24 cellular contexts compared by ENCODE assay signal in the genomic region with DNA sequence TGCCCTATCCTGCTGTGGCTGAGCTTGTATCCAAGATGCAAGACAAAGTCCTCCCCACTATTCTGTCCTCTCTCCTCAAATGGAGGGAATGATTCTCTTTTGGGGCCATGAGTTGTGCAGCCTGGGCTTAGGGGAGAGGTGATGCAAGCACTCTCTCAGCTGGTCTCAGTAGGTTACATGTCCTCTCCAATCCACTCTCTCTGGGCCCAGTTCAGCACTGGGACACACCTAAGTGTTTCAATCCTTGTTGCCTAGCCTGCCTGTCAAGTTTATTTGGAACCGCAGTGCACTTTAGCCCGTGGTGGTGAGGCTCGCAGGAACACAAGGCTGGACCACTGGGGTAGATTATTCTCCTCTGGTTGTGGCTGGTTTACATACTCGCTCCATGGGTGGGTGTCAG. TPM values are rescaled to one million over a fixed set of nuclear protein-coding genes. Genes with fewer than 3 reads are reported as not detected.
DNase-seq lines count a peak whose midpoint lies in the region; ATAC-seq, FAIRE-seq and TF ChIP-seq lines count a peak whose summit lies in the region.
"Had no signal": no experiment of that assay in that cellular context is flagged by ENCODE, and none has a peak within 500 bp of the region (broad histone marks: within the 10 kb centered on the region; RNA-seq: fewer than 3 reads in every experiment).

No MANE protein-coding gene starts in this region.

- DNase-seq in K562 (ENCODE audit: extremely low read depth in 1 of 4, low spot score in 3 of 4) (no peak), neural crest cell (ENCODE audit: low read depth, low spot score) (no peak), H7 (no peak), middle frontal gyrus (ENCODE audit: extremely low spot score, low spot score) (no peak), NCI-H524 treated with DMSO at 0.1 percent for 48 hours (lab: John Stamatoyannopoulos, UW) (no peak), left ventricle myocardium superior (no peak)
- DNase-seq: C1 segment of cervical spinal cord; Calu3; CD4-positive, alpha-beta memory T cell; COR-L47; DMS53; DMS79 treated with DMSO at 0.1 percent for 48 hours; GM23248; HFFc6 had no signal

- POLR2A ChIA-PET in K562 (lab: Yijun Ruan, JAX) = no interaction called here

- in situ Hi-C loops in K562 (cut with MboI) = no loop called here

- H3K4me3 Mint-ChIP-seq in neural crest cell = no peak overlapping the region
- H3K4me3 Mint-ChIP-seq: CD4-positive, alpha-beta memory T cell; HFFc6 had no signal

- H3K9me3 Mint-ChIP-seq in neural crest cell = peaks cover 16% of the 10 kb centered on the region
- H3K9me3 Mint-ChIP-seq: HFFc6 had no signal

- H3K4me1 Mint-ChIP-seq in neural crest cell = no peaks in the 10 kb centered on the region
- H3K4me1 Mint-ChIP-seq: CD4-positive, alpha-beta memory T cell had no signal

- TF ChIP-seq RAD21 in K562 (CRISPR knock-in tag; conservative IDR thresholded peaks at IDR 0.05 in 1 of 2, IDR thresholded peaks at IDR 0.05 in 1 of 2) = no peak

- WGBS in K562 (ENCODE audit: insufficient coverage, low coverage, missing lambda C conversion rate) = 5% methylated on average over 4 of the region's 4 CpGs
- 72 to 79% methylated on average over 4 of the region's 4 CpGs for WGBS in esophagus, 2 donors

- no peak overlapping the region for H3K4me2 ChIP-seq in K562 (ENCODE audit: insufficient read depth, low read length)

- no peak for TF ChIP-seq POLR2A in K562 (conservative IDR thresholded peaks at IDR 0.05)

- FAIRE-seq in K562 (lab: Jason Lieb, UNC) = no peak
- FAIRE-seq: GM12892, GM19239 had no signal

- ATAC-seq in K562 = peak; percentile 41; the same call in 1 of the 3 replicates
- ATAC-seq in left ventricle myocardium superior = no peak

- intact Hi-C loops in K562 (cut with micrococcal nuclease) (no loop called here), left ventricle myocardium superior (cut with micrococcal nuclease) (no loop called here)

- no peaks in the 10 kb centered on the region for H3K27me3 ChIP-seq in K562 (ENCODE audit: control insufficient read depth in 2 of 2, insufficient read depth in 2 of 2, low read length in 2 of 2)
- no peaks in the 10 kb centered on the region for H3K27me3 ChIP-seq in esophagus (ENCODE audit: control insufficient read depth in 1 of 2, insufficient read depth in 2 of 2, low read length in 2 of 2)
- H3K27me3 ChIP-seq in H7 (ENCODE audit: control insufficient read depth, insufficient read depth, low read length) = no peaks in the 10 kb centered on the region

- no peaks in the 10 kb centered on the region for H3K36me3 Mint-ChIP-seq in neural crest cell (ENCODE audit: low read depth)
- H3K36me3 Mint-ChIP-seq: CD4-positive, alpha-beta memory T cell had no signal

- H4K20me1 ChIP-seq in K562 (replicated peaks; ENCODE audit: control insufficient read depth, insufficient read depth, low read length) = no peaks in the 10 kb centered on the region

- CTCF ChIA-PET in K562 (lab: Yijun Ruan, JAX; ENCODE audit: low intra/inter-chr PET ratio) = no interaction called here

- no TSS peak for BruUV-seq in K562 (replicated peaks; lab: Mats Ljungman, UMichigan)

- H3K79me2 ChIP-seq in K562 (ENCODE audit: control insufficient read depth, insufficient read depth, low read length) = no peaks in the 10 kb centered on the region

- H3K36me3 ChIP-seq in K562 (ENCODE audit: control insufficient read depth, insufficient read depth, low read length) (no peaks in the 10 kb centered on the region), esophagus (ENCODE audit: control insufficient read depth in 2 of 2, insufficient read depth in 2 of 2, low read length in 1 of 2) (no peaks in the 10 kb centered on the region), H7 (replicated peaks; ENCODE audit: control insufficient read depth, insufficient read depth, low read length) (no peaks in the 10 kb centered on the region)
- H3K36me3 ChIP-seq: HAP-1 had no signal

- H3K27me3 Mint-ChIP-seq in neural crest cell (ENCODE audit: low read depth) = no peaks in the 10 kb centered on the region

- TF ChIP-seq CTCF in K562 (IDR thresholded peaks at IDR 0.05 in 2 of 3, conservative IDR thresholded peaks at IDR 0.05 in 1 of 3; ENCODE audit: insufficient read depth in 2 of 3, low read depth in 1 of 3, low read length in 3 of 3) (no peak), neural crest cell (conservative IDR thresholded peaks at IDR 0.05) (no peak)

- no peak overlapping the region for H2AFZ ChIP-seq in K562 (ENCODE audit: low read depth, low read length)
- H2AFZ ChIP-seq: GM23248 had no signal

- H3K9ac ChIP-seq in K562 (ENCODE audit: insufficient read depth in 1 of 2, low read depth in 2 of 2, low read length in 2 of 2) = no peak overlapping the region
- H3K9ac ChIP-seq: GM23248 had no signal

- no peaks in the 10 kb centered on the region for H3K9me3 ChIP-seq in K562 (replicated peaks; ENCODE audit: control insufficient read depth, insufficient read depth, low read depth, low read length)
- no peaks in the 10 kb centered on the region for H3K9me3 ChIP-seq in esophagus (ENCODE audit: control insufficient read depth in 2 of 2, insufficient read depth in 1 of 2, low read depth in 1 of 2, low read length in 1 of 2)

- peak overlapping the region; percentile 87 for H3K27ac Mint-ChIP-seq in neural crest cell (ENCODE audit: unreplicated experiment)
- H3K27ac Mint-ChIP-seq: CD4-positive, alpha-beta memory T cell; HFFc6 had no signal

- H3K4me1 ChIP-seq in K562 (replicated peaks in 1 of 2; ENCODE audit: control insufficient read depth in 2 of 2, insufficient read depth in 2 of 2, low read length in 2 of 2) = no peaks in the 10 kb centered on the region
- H3K4me1 ChIP-seq in esophagus (ENCODE audit: control insufficient read depth in 2 of 2, insufficient read depth in 2 of 2, low read length in 1 of 2) = peaks cover 0 to 6% of the 10 kb centered on the region in 2 donors
- H3K4me1 ChIP-seq: HAP-1 had no signal

- H3K4me3 ChIP-seq in K562 (no peak overlapping the region), esophagus (ENCODE audit: low read depth in 1 of 2, low read length in 2 of 2) (no peak overlapping the region), H7 (ENCODE audit: insufficient read depth, low read depth, low read length) (no peak overlapping the region)
- H3K4me3 ChIP-seq: GM23248, HAP-1 had no signal

- H3K9me1 ChIP-seq in K562 (ENCODE audit: control insufficient read depth, insufficient read depth, low read length) = no peaks in the 10 kb centered on the region

- H3K27ac ChIP-seq in K562 (ENCODE audit: extremely low read depth, low read depth, low read length) (no peak overlapping the region), esophagus (ENCODE audit: low read depth in 2 of 2, low read length in 1 of 2) (peak overlapping the region; percentile 46 to 63)
- H3K27ac ChIP-seq: GM23248 had no signal

- no peak for TF ChIP-seq EP300 in K562 (IDR thresholded peaks at IDR 0.05; ENCODE audit: low read length)

TF ChIP-seq in K562, 482 proteins besides CTCF, POLR2A, EP300 and RAD21 (continues in another document):
- TF ChIP-seq ZNF175 (CRISPR knock-in tag; IDR thresholded peaks at IDR 0.05; ENCODE audit: low read depth) (no peak), HCFC1 (IDR thresholded peaks at IDR 0.05; ENCODE audit: low read depth, low read length) (no peak)

RNA-seq across cellular contexts. Expression of gene TMPRSS11D, which starts 23.8 kb away (rescaled TPM):
- not detected in 2 replicates for total RNA-seq in K562 (2011; cell fraction: chromatin; rRNA removed; ENCODE audit: low replicate concordance)
- total RNA-seq in K562 (2011; cell fraction: nucleolus; rRNA removed) = not detected in 2 replicates
- total RNA-seq in K562 (2011; cell fraction: nucleoplasm; rRNA removed) = not detected in 2 replicates
- total RNA-seq in K562 (2014; rRNA removed) (not detected in 2 replicates), K562 (2014; rRNA removed; fragmentation: Illumina TruSeq; extraction: Trizol) (not detected in 2 replicates), K562 (2015; rRNA removed; fragmentation: Illumina TruSeq; extraction: Trizol) (not detected in 2 replicates), K562 (2021) (not detected in 2 replicates), neural crest cell (not detected in 2 replicates), left ventricle myocardium superior (not detected)
- polyA plus RNA-seq in K562 (2011; rRNA removed) (not detected in 2 replicates), K562 (2014; fragmentation: Illumina TruSeq; extraction: Trizol) (not detected in 2 replicates), K562 (2014; fragmentation: Nextera tagmentation; extraction: Ambion mirVana) (not detected), K562 (2014; rRNA removed) (not detected in 2 replicates), esophagus (100 to 1,000 TPM in 1 of 2 donors, 10 to 100 TPM in 1; 99.0 to 178 TPM)
- polyA plus RNA-seq in K562 (2011; cell fraction: cytosol; rRNA removed) = not detected in 2 replicates
- polyA plus RNA-seq in K562 (2011; cell fraction: nucleus; rRNA removed) = not detected in 2 replicates
- 0.03 and 0.14 TPM in 2 replicates for polyA plus RNA-seq in K562 (2012)
- not detected in 2 replicates for polyA minus RNA-seq in K562 (2011; rRNA and poly(A)+ RNA removed)
- not detected in 2 replicates for polyA minus RNA-seq in K562 (2011; cell fraction: cytosol; rRNA and poly(A)+ RNA removed)
- polyA minus RNA-seq in K562 (2011; cell fraction: nucleus; rRNA and poly(A)+ RNA removed) = not detected in 2 replicates
- total RNA-seq in H7 (2014; rRNA removed; shearing (Covaris generic)) = not detected in 2 replicates
- total RNA-seq: A172; A673; Calu3; CD4-positive, alpha-beta memory T cell; Daoy; G401; GM23248; HFFc6 had no signal
- polyA plus RNA-seq: BJ; CD4-positive, alpha-beta memory T cell; GM23248 had no signal

RNA-seq across cellular contexts. Expression of gene TMPRSS11A, which starts 55.6 kb away (rescaled TPM):
- not detected in 2 replicates for total RNA-seq in K562 (2011; cell fraction: chromatin; rRNA removed; ENCODE audit: low replicate concordance)
- total RNA-seq in K562 (2011; cell fraction: nucleolus; rRNA removed) = not detected in 2 replicates
- total RNA-seq in K562 (2011; cell fraction: nucleoplasm; rRNA removed) = not detected in 2 replicates
- total RNA-seq in K562 (2014; rRNA removed) = not detected in 2 replicates
- total RNA-seq in K562 (2014; rRNA removed; fragmentation: Illumina TruSeq; extraction: Trizol) = not detected in 2 replicates
- not detected in 2 replicates for total RNA-seq in K562 (2015; rRNA removed; fragmentation: Illumina TruSeq; extraction: Trizol)
- total RNA-seq in K562 (2021) = not detected in 2 replicates
- not detected in 2 replicates for polyA plus RNA-seq in K562 (2011; rRNA removed)
- polyA plus RNA-seq in K562 (2011; cell fraction: cytosol; rRNA removed) = not detected in 2 replicates
- polyA plus RNA-seq in K562 (2011; cell fraction: nucleus; rRNA removed) = not detected in 2 replicates
- not detected in 2 replicates for polyA plus RNA-seq in K562 (2012)
- not detected in 2 replicates for polyA plus RNA-seq in K562 (2014; fragmentation: Illumina TruSeq; extraction: Trizol)
- not detected for polyA plus RNA-seq in K562 (2014; fragmentation: Nextera tagmentation; extraction: Ambion mirVana)
- not detected in 2 replicates for polyA plus RNA-seq in K562 (2014; rRNA removed)
- polyA minus RNA-seq in K562 (2011; rRNA and poly(A)+ RNA removed) = not detected in 2 replicates
- polyA minus RNA-seq in K562 (2011; cell fraction: cytosol; rRNA and poly(A)+ RNA removed) = not detected in 2 replicates
- not detected in 2 replicates for polyA minus RNA-seq in K562 (2011; cell fraction: nucleus; rRNA and poly(A)+ RNA removed)
- 10 to 100 TPM; 57.7 to 64.5 TPM for polyA plus RNA-seq in esophagus
- not detected in 2 replicates for total RNA-seq in neural crest cell
- total RNA-seq in H7 (2014; rRNA removed; shearing (Covaris generic)) = 0.21 TPM in 1 of 2 replicates, not detected in the other
- total RNA-seq in left ventricle myocardium superior = not detected
- total RNA-seq: A172; A673; Calu3; CD4-positive, alpha-beta memory T cell; Daoy; G401; GM23248; H4; HFFc6 had no signal
- polyA plus RNA-seq: BJ; CD4-positive, alpha-beta memory T cell; GM23248 had no signal
